9 cellular contexts compared by ENCODE assay signal in genomic region chr3:53881691-53882593, GRCh38. TPM values are rescaled to one million over a fixed set of nuclear protein-coding genes. Genes with fewer than 3 reads are reported as not detected.
DNase-seq lines count a peak whose midpoint lies in the region; ATAC-seq, FAIRE-seq and TF ChIP-seq lines count a peak whose summit lies in the region.
"Had no signal": no experiment of that assay in that cellular context is flagged by ENCODE, and none has a peak within 500 bp of the region (broad histone marks: within the 10 kb centered on the region; RNA-seq: fewer than 3 reads in every experiment).

Gene ACTR8, minus strand, starts transcription at chr3:53882152. Its CDS starts 51 bp downstream, at chr3:53882101.

- ATAC-seq in GM19035 (IDR thresholded peaks at IDR 0.05; ENCODE audit: unreplicated experiment) (peak; percentile 89), HG03342 (IDR thresholded peaks at IDR 0.05; ENCODE audit: unreplicated experiment) (peak; percentile 76), HepG2 (peak; percentile 94)

- H3K4me1 ChIP-seq in HepG2 (ENCODE audit: insufficient read depth, low read length), result peaks cover 17% of the 10 kb centered on the region

- H3K79me2 ChIP-seq in HepG2 (ENCODE audit: insufficient read depth, low read length), result peaks cover 15% of the 10 kb centered on the region

- POLR2A ChIA-PET in HepG2 (lab: Yijun Ruan, JAX), result interaction anchor here (1.5 to 3.0 kb wide), 3 partner anchors 10 to 39 kb away, joined by 9 to 37 read pairs (median 9); partner anchors contain the start of genes CHDH, IL17RB and SELENOK

- TF ChIP-seq POLR2A in HepG2 (IDR thresholded peaks at IDR 0.05; ENCODE audit: insufficient read depth in 1 of 2, low read depth in 2 of 2, low read length in 2 of 2), result peak; percentile 92 to 93

- H3K27me3 ChIP-seq in HepG2 (ENCODE audit: control insufficient read depth in 1 of 2, insufficient read depth in 2 of 2, low read length in 2 of 2), result no peaks in the 10 kb centered on the region; a peak in 1 of 5 replicates

- intact Hi-C loops in HepG2 (cut with micrococcal nuclease; ENCODE audit: unreplicated experiment), result loop anchor here (2.0 kb wide), 1 partner anchor 39 kb away; no protein-coding TSS in a partner anchor

- H3K4me3 ChIP-seq in HepG2 (replicated peaks in 1 of 3; ENCODE audit: insufficient read depth in 1 of 3, low read depth in 2 of 3, low read length in 3 of 3), result peak within 1 kb of the TSS; percentile 91 to 98 (median 97)

- TF ChIP-seq EP300 in HepG2 (IDR thresholded peaks at IDR 0.05; ENCODE audit: low read depth in 2 of 2, low read length in 2 of 2) (no peak), HepG2 (CRISPR knock-in tag; IDR thresholded peaks at IDR 0.05; ENCODE audit: borderline replicate concordance) (no peak)

- 16% methylated on average over 22 of the region's 65 CpGs for WGBS in HepG2 (ENCODE audit: low lambda C conversion rate)

- H2AFZ ChIP-seq in HepG2 (ENCODE audit: low read length), result no peak within 1 kb of the TSS

- BruUV-seq in HepG2 (replicated peaks; lab: Mats Ljungman, UMichigan), result TSS peak; percentile 82

- H3K36me3 ChIP-seq in HepG2 (replicated peaks in 1 of 2; ENCODE audit: control insufficient read depth in 1 of 2, insufficient read depth in 2 of 2, low read length in 2 of 2), result peaks cover 9 to 49% of the 10 kb centered on the region in 2 experiments

- peak within 1 kb of the TSS; percentile 93 for H3K27ac ChIP-seq in HepG2 (ENCODE audit: extremely low read length, insufficient read depth, low read length)

- peak; percentile 46 for FAIRE-seq in HepG2 (lab: Jason Lieb, UNC)
- FAIRE-seq: endometrium had no signal

- CTCF ChIA-PET in HepG2 (lab: Yijun Ruan, JAX; ENCODE audit: low intra/inter-chr PET ratio, low total read pairs), result no interaction called here

- DNase-seq in AML-193 (lab: John Stamatoyannopoulos, UW) (peak; percentile 67 to 85), NCI-H69 (lab: John Stamatoyannopoulos, UW) (peak; percentile 86), dermis blood vessel endothelial cell (peak; percentile 92), HepG2 (ENCODE audit: low spot score) (peak; percentile 71)
- peak; percentile 75 to 79 for DNase-seq in activated CD4-positive, alpha-beta T cell treated with anti-CD3 and anti-CD28 coated beads, Interleukin-2, amount 50 U/mL, for 24 hours (ENCODE audit: low read depth in 1 of 2, low spot score in 1 of 2)
- DNase-seq in stimulated activated CD4-positive, alpha-beta T cell treated with anti-CD3 and anti-CD28 coated beads, Interleukin-2, amount 100 ng/mL, for 48 hours, result peak; percentile 76 to 83

- H3K4me2 ChIP-seq in HepG2 (ENCODE audit: low read depth, low read length), result peak within 1 kb of the TSS; percentile 89

- no peaks in the 10 kb centered on the region for H3K9me3 ChIP-seq in HepG2 (ENCODE audit: low read length)

- no peaks in the 10 kb centered on the region; the same call in 1 of the 2 replicates for H4K20me1 ChIP-seq in HepG2 (ENCODE audit: insufficient read depth, low read length)

- peak; percentile 56 for TF ChIP-seq CTCF in HepG2 (CRISPR knock-in tag; IDR thresholded peaks at IDR 0.05)

- in situ Hi-C loops in HepG2 (cut with HindIII; ENCODE audit: extremely low pct_ligation_motif_present, low pct_unique_long_range_greater_than_20kb), result loop anchor here (5.0 kb wide), 1 partner anchor 35 kb away; the partner anchor contains the start of genes CHDH and IL17RB

- H3K9ac ChIP-seq in HepG2 (ENCODE audit: insufficient read depth, low read depth, low read length), result peak within 1 kb of the TSS; percentile 92

- peak; percentile 54 for TF ChIP-seq RAD21 in HepG2 (CRISPR knock-in tag; IDR thresholded peaks at IDR 0.05)

TF ChIP-seq in HepG2, 621 proteins besides CTCF, POLR2A, EP300 and RAD21 (continues in another document):
- TF ChIP-seq ZNF18 (CRISPR knock-in tag; IDR thresholded peaks at IDR 0.05; ENCODE audit: insufficient replicate concordance) (no peak), NFIB (CRISPR knock-in tag; IDR thresholded peaks at IDR 0.05; ENCODE audit: borderline replicate concordance) (no peak), TSC22D2 (CRISPR knock-in tag; IDR thresholded peaks at IDR 0.05; ENCODE audit: borderline replicate concordance) (0 out of 2 replicates have a peak, but pooled peaks have one; percentile 28), CENPT (CRISPR knock-in tag; IDR thresholded peaks at IDR 0.05; ENCODE audit: low read depth) (no peak), PREB (CRISPR knock-in tag; IDR thresholded peaks at IDR 0.05) (no peak), TFAP4 (IDR thresholded peaks at IDR 0.05; ENCODE audit: borderline replicate concordance, low read depth) (0 out of 2 replicates have a peak, but pooled peaks have one; percentile 23)

RNA-seq across cellular contexts. Expression of gene ACTR8, which starts in this region (rescaled TPM):
- 38.9 and 47.1 TPM in 2 replicates for total RNA-seq in dermis blood vessel endothelial cell
- 29.0 and 38.5 TPM in 2 replicates for total RNA-seq in HepG2 (2016; rRNA removed; fragmentation: Illumina TruSeq; extraction: Trizol)
- 5.4 and 7.5 TPM in 2 replicates for total RNA-seq in HepG2 (2016; cell fraction: cytosol; rRNA removed; fragmentation: Illumina TruSeq; extraction: Trizol; ENCODE audit: low read depth)
- 33.7 and 39.1 TPM in 2 replicates for total RNA-seq in HepG2 (2016; cell fraction: insoluble cytoplasmic fraction; rRNA removed; fragmentation: Illumina TruSeq; extraction: Trizol)
- total RNA-seq in HepG2 (2016; cell fraction: membrane; rRNA removed; fragmentation: Illumina TruSeq; extraction: Trizol), result 10.1 and 11.8 TPM in 2 replicates
- total RNA-seq in HepG2 (2016; cell fraction: nucleus; rRNA removed; fragmentation: Illumina TruSeq; extraction: Trizol), result 20.8 and 21.7 TPM in 2 replicates
- polyA plus RNA-seq in HepG2 (2011; rRNA removed), result 14.8 and 15.5 TPM in 2 replicates
- polyA plus RNA-seq in HepG2 (2011; cell fraction: cytosol; rRNA removed), result 9.3 and 13.2 TPM in 2 replicates
- polyA plus RNA-seq in HepG2 (2011; cell fraction: nucleus; rRNA removed), result 19.0 and 21.7 TPM in 2 replicates
- polyA plus RNA-seq in HepG2 (2012), result 17.1 and 18.0 TPM in 2 replicates
- polyA plus RNA-seq in HepG2 (2016; cell fraction: cytosol; fragmentation: Illumina TruSeq; extraction: Trizol; ENCODE audit: low read depth), result 4.0 and 4.2 TPM in 2 replicates
- polyA plus RNA-seq in HepG2 (2016; cell fraction: insoluble cytoplasmic fraction; fragmentation: Illumina TruSeq; extraction: Trizol; ENCODE audit: low read depth), result 29.5 and 35.4 TPM in 2 replicates
- 4.2 and 6.6 TPM in 2 replicates for polyA plus RNA-seq in HepG2 (2016; cell fraction: membrane; fragmentation: Illumina TruSeq; extraction: Trizol; ENCODE audit: low read depth)
- polyA plus RNA-seq in HepG2 (2016; cell fraction: nucleus; fragmentation: Illumina TruSeq; extraction: Trizol; ENCODE audit: insufficient read depth, low read depth), result 37.5 and 42.4 TPM in 2 replicates
- 13.3 and 33.7 TPM in 2 replicates for polyA minus RNA-seq in HepG2 (2011; rRNA and poly(A)+ RNA removed; ENCODE audit: low replicate concordance)
- polyA minus RNA-seq in HepG2 (2011; cell fraction: cytosol; rRNA and poly(A)+ RNA removed), result 14.8 and 18.1 TPM in 2 replicates
- 29.7 and 44.1 TPM in 2 replicates for polyA minus RNA-seq in HepG2 (2011; cell fraction: nucleus; rRNA and poly(A)+ RNA removed)

Comparison
In these comparisons a context has a peak if more than half of its experiments do, and no peak if none do; other contexts are left out.
1. Peak in every context shown above with its lines: DNase-seq, ATAC-seq, H3K4me3 ChIP-seq and H3K27ac ChIP-seq.